ENCODE assay signal across 1 cellular context in the genomic region with DNA sequence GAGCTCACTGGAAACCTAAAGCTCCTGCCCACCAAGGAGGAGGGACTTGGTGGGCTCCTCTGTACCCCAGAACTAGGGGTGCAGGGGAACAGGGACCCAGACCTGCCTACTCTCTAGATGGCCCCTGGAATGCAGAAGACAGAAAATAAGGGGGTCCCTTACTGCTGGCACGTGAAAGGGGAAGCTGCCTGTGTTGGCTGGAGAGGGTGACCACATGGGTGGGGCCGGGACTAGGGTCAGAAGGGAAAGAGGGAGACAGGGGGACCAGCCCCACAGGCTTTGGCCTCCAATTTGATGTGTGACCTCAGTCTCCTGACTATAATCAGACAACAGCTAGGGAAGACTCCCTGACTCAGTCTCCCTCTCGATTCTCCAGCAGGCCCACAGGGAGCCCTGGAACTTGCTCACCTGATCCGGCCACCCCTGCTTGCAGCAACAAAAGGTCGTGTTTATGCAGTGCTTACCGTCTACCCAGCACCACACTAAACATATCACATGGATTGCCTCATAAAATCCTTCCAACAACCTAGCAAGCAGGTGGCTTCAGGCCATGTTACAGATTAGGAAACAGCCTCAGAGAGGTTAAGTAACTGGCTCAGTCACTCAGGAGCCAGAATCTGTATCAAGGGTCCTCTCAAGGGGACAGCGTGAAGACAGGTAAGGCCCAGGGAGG.
TF ChIP-seq lines count a peak whose summit lies in the region.

No MANE protein-coding gene starts in this region.

TF ChIP-seq in K562, 482 proteins besides CTCF, POLR2A, EP300 and RAD21 (continued from another document and continues in another):
- TF ChIP-seq, protein P1, sequence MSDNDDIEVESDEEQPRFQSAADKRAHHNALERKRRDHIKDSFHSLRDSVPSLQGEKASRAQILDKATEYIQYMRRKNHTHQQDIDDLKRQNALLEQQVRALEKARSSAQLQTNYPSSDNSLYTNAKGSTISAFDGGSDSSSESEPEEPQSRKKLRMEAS (CRISPR knock-in tag; IDR thresholded peaks at IDR 0.05) = peak; percentile 5; the same call in 1 of the 2 replicates
- TF ChIP-seq ZNF146 (CRISPR knock-in tag; IDR thresholded peaks at IDR 0.05; ENCODE audit: unreplicated experiment) = no peak
- no peak for TF ChIP-seq KLF16 (IDR thresholded peaks at IDR 0.05)
- no peak for TF ChIP-seq ESRRB (CRISPR knock-in tag; IDR thresholded peaks at IDR 0.05; ENCODE audit: borderline replicate concordance)
- no peak for TF ChIP-seq ZNF766 (CRISPR knock-in tag; conservative IDR thresholded peaks at IDR 0.05)
- peak; percentile 15; the same call in 1 of the 2 replicates for TF ChIP-seq SMARCA5 (IDR thresholded peaks at IDR 0.05)
- TF ChIP-seq ZNF165 (CRISPR knock-in tag; IDR thresholded peaks at IDR 0.05; ENCODE audit: borderline replicate concordance) = no peak
- TF ChIP-seq, protein P2, sequence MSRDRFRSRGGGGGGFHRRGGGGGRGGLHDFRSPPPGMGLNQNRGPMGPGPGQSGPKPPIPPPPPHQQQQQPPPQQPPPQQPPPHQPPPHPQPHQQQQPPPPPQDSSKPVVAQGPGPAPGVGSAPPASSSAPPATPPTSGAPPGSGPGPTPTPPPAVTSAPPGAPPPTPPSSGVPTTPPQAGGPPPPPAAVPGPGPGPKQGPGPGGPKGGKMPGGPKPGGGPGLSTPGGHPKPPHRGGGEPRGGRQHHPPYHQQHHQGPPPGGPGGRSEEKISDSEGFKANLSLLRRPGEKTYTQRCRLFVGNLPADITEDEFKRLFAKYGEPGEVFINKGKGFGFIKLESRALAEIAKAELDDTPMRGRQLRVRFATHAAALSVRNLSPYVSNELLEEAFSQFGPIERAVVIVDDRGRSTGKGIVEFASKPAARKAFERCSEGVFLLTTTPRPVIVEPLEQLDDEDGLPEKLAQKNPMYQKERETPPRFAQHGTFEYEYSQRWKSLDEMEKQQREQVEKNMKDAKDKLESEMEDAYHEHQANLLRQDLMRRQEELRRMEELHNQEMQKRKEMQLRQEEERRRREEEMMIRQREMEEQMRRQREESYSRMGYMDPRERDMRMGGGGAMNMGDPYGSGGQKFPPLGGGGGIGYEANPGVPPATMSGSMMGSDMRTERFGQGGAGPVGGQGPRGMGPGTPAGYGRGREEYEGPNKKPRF (IDR thresholded peaks at IDR 0.05; ENCODE audit: low read depth, low read length) = no peak
- peak; percentile 9; the same call in 1 of the 2 replicates for TF ChIP-seq L3MBTL2 (IDR thresholded peaks at IDR 0.05)
- TF ChIP-seq, protein P3, sequence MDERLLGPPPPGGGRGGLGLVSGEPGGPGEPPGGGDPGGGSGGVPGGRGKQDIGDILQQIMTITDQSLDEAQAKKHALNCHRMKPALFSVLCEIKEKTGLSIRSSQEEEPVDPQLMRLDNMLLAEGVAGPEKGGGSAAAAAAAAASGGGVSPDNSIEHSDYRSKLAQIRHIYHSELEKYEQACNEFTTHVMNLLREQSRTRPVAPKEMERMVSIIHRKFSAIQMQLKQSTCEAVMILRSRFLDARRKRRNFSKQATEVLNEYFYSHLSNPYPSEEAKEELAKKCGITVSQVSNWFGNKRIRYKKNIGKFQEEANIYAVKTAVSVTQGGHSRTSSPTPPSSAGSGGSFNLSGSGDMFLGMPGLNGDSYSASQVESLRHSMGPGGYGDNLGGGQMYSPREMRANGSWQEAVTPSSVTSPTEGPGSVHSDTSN (CRISPR knock-in tag; IDR thresholded peaks at IDR 0.05; ENCODE audit: low read depth) = no peak
- TF ChIP-seq, protein P3 (tag; conservative IDR thresholded peaks at IDR 0.05; ENCODE audit: low read depth) = no peak
- TF ChIP-seq CEBPB (tag; IDR thresholded peaks at IDR 0.05) = peak; percentile 75
- no peak for TF ChIP-seq DACH1 (IDR thresholded peaks at IDR 0.05; ENCODE audit: partially characterized antibody)
- no peak for TF ChIP-seq NFIX (CRISPR knock-in tag; IDR thresholded peaks at IDR 0.05; ENCODE audit: low read depth)
- TF ChIP-seq, protein P4, sequence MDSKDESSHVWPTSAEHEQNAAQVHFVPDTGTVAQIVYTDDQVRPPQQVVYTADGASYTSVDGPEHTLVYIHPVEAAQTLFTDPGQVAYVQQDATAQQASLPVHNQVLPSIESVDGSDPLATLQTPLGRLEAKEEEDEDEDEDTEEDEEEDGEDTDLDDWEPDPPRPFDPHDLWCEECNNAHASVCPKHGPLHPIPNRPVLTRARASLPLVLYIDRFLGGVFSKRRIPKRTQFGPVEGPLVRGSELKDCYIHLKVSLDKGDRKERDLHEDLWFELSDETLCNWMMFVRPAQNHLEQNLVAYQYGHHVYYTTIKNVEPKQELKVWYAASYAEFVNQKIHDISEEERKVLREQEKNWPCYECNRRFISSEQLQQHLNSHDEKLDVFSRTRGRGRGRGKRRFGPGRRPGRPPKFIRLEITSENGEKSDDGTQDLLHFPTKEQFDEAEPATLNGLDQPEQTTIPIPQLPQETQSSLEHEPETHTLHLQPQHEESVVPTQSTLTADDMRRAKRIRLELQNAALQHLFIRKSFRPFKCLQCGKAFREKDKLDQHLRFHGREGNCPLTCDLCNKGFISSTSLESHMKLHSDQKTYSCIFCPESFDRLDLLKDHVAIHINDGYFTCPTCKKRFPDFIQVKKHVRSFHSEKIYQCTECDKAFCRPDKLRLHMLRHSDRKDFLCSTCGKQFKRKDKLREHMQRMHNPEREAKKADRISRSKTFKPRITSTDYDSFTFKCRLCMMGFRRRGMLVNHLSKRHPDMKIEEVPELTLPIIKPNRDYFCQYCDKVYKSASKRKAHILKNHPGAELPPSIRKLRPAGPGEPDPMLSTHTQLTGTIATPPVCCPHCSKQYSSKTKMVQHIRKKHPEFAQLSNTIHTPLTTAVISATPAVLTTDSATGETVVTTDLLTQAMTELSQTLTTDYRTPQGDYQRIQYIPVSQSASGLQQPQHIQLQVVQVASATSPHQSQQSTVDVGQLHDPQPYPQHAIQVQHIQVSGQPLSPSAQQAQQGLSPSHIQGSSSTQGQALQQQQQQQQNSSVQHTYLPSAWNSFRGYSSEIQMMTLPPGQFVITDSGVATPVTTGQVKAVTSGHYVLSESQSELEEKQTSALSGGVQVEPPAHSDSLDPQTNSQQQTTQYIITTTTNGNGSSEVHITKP (IDR thresholded peaks at IDR 0.05; ENCODE audit: partially characterized antibody) = no peak
- TF ChIP-seq, protein P5, sequence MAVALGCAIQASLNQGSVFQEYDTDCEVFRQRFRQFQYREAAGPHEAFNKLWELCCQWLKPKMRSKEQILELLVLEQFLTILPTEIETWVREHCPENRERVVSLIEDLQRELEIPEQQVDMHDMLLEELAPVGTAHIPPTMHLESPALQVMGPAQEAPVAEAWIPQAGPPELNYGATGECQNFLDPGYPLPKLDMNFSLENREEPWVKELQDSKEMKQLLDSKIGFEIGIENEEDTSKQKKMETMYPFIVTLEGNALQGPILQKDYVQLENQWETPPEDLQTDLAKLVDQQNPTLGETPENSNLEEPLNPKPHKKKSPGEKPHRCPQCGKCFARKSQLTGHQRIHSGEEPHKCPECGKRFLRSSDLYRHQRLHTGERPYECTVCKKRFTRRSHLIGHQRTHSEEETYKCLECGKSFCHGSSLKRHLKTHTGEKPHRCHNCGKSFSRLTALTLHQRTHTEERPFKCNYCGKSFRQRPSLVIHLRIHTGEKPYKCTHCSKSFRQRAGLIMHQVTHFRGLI (CRISPR knock-in tag; IDR thresholded peaks at IDR 0.05) = no peak
- no peak; a peak in 1 of 3 replicates for TF ChIP-seq CBX3 (IDR thresholded peaks at IDR 0.05; ENCODE audit: borderline replicate concordance in 1 of 2, low read length in 2 of 2)
- TF ChIP-seq HDAC6 (IDR thresholded peaks at IDR 0.05; ENCODE audit: low read depth, low read length) = no peak
- TF ChIP-seq BMI1 (IDR thresholded peaks at IDR 0.05; ENCODE audit: low read length) = no peak
- TF ChIP-seq KDM2B (CRISPR knock-in tag; IDR thresholded peaks at IDR 0.05) = no peak
- TF ChIP-seq, protein P6, sequence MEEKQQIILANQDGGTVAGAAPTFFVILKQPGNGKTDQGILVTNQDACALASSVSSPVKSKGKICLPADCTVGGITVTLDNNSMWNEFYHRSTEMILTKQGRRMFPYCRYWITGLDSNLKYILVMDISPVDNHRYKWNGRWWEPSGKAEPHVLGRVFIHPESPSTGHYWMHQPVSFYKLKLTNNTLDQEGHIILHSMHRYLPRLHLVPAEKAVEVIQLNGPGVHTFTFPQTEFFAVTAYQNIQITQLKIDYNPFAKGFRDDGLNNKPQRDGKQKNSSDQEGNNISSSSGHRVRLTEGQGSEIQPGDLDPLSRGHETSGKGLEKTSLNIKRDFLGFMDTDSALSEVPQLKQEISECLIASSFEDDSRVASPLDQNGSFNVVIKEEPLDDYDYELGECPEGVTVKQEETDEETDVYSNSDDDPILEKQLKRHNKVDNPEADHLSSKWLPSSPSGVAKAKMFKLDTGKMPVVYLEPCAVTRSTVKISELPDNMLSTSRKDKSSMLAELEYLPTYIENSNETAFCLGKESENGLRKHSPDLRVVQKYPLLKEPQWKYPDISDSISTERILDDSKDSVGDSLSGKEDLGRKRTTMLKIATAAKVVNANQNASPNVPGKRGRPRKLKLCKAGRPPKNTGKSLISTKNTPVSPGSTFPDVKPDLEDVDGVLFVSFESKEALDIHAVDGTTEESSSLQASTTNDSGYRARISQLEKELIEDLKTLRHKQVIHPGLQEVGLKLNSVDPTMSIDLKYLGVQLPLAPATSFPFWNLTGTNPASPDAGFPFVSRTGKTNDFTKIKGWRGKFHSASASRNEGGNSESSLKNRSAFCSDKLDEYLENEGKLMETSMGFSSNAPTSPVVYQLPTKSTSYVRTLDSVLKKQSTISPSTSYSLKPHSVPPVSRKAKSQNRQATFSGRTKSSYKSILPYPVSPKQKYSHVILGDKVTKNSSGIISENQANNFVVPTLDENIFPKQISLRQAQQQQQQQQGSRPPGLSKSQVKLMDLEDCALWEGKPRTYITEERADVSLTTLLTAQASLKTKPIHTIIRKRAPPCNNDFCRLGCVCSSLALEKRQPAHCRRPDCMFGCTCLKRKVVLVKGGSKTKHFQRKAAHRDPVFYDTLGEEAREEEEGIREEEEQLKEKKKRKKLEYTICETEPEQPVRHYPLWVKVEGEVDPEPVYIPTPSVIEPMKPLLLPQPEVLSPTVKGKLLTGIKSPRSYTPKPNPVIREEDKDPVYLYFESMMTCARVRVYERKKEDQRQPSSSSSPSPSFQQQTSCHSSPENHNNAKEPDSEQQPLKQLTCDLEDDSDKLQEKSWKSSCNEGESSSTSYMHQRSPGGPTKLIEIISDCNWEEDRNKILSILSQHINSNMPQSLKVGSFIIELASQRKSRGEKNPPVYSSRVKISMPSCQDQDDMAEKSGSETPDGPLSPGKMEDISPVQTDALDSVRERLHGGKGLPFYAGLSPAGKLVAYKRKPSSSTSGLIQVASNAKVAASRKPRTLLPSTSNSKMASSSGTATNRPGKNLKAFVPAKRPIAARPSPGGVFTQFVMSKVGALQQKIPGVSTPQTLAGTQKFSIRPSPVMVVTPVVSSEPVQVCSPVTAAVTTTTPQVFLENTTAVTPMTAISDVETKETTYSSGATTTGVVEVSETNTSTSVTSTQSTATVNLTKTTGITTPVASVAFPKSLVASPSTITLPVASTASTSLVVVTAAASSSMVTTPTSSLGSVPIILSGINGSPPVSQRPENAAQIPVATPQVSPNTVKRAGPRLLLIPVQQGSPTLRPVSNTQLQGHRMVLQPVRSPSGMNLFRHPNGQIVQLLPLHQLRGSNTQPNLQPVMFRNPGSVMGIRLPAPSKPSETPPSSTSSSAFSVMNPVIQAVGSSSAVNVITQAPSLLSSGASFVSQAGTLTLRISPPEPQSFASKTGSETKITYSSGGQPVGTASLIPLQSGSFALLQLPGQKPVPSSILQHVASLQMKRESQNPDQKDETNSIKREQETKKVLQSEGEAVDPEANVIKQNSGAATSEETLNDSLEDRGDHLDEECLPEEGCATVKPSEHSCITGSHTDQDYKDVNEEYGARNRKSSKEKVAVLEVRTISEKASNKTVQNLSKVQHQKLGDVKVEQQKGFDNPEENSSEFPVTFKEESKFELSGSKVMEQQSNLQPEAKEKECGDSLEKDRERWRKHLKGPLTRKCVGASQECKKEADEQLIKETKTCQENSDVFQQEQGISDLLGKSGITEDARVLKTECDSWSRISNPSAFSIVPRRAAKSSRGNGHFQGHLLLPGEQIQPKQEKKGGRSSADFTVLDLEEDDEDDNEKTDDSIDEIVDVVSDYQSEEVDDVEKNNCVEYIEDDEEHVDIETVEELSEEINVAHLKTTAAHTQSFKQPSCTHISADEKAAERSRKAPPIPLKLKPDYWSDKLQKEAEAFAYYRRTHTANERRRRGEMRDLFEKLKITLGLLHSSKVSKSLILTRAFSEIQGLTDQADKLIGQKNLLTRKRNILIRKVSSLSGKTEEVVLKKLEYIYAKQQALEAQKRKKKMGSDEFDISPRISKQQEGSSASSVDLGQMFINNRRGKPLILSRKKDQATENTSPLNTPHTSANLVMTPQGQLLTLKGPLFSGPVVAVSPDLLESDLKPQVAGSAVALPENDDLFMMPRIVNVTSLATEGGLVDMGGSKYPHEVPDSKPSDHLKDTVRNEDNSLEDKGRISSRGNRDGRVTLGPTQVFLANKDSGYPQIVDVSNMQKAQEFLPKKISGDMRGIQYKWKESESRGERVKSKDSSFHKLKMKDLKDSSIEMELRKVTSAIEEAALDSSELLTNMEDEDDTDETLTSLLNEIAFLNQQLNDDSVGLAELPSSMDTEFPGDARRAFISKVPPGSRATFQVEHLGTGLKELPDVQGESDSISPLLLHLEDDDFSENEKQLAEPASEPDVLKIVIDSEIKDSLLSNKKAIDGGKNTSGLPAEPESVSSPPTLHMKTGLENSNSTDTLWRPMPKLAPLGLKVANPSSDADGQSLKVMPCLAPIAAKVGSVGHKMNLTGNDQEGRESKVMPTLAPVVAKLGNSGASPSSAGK (IDR thresholded peaks at IDR 0.05) = no peak; the same call in 1 of the 2 replicates
- TF ChIP-seq SIX5 (IDR thresholded peaks at IDR 0.05; ENCODE audit: borderline replicate concordance in 1 of 2, insufficient read depth in 1 of 2, low read depth in 1 of 2, low read length in 2 of 2) = no peak
- TF ChIP-seq KDM4B (IDR thresholded peaks at IDR 0.05; ENCODE audit: borderline replicate concordance in 2 of 2, low read depth in 1 of 2) = no peak
- TF ChIP-seq BCOR (IDR thresholded peaks at IDR 0.05) = no peak
- no peak for TF ChIP-seq CHD2 (IDR thresholded peaks at IDR 0.05; ENCODE audit: low read depth, low read length)
- 0 out of 2 replicates have a peak, but pooled peaks have one; percentile 11 for TF ChIP-seq FOXP1 (CRISPR knock-in tag; IDR thresholded peaks at IDR 0.05)
- no peak for TF ChIP-seq ZNF707 (CRISPR knock-in tag; conservative IDR thresholded peaks at IDR 0.05)
- TF ChIP-seq, protein P7, sequence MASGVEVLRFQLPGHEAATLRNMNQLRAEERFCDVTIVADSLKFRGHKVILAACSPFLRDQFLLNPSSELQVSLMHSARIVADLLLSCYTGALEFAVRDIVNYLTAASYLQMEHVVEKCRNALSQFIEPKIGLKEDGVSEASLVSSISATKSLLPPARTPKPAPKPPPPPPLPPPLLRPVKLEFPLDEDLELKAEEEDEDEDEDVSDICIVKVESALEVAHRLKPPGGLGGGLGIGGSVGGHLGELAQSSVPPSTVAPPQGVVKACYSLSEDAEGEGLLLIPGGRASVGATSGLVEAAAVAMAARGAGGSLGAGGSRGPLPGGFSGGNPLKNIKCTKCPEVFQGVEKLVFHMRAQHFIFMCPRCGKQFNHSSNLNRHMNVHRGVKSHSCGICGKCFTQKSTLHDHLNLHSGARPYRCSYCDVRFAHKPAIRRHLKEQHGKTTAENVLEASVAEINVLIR (CRISPR knock-in tag; IDR thresholded peaks at IDR 0.05) = no peak
